ENCODE assay signal across 8 cellular contexts in the genomic region with DNA sequence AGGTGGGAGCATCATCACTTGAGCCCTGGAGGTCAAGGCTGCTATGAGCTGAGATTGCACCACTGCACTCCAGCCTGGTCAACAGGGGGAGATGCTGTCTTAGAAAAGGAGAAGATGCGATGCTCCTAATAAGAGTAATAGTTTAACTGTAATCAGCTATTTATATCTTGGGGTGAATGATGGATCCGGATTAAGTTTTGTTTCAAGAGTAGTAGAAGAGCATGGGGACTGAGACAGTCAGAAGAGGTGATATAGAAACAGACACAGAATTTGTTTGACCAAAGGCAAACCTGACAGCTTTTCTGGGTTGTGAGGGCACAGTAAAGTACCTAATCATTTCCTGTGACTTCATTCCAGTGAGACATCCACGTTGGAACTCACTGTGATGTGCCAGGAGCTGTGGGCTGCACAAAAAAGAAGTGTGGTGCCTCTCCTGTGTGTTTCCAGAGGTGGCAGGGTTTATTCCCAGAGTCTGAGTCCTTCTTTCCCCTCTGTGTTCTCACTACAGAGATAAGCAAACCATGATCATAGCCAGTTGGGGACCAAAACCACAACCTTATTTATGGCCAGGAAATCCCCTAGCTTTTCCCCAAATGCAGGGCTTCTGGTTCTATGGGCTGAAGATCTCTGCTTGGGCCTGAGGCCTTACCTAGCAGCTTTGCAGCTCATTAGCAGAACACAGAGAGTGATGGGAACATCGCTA.
A peak's percentile ranks its signal among the peaks of the same experiment; 100 is the strongest.
DNase-seq lines count a peak whose midpoint lies in the region; ATAC-seq and TF ChIP-seq lines count a peak whose summit lies in the region.

No MANE protein-coding gene starts in this region.

- peak; percentile 9 for TF ChIP-seq CTCF in upper lobe of right lung (IDR thresholded peaks at IDR 0.05)

- no peak overlapping the region for H3K4me3 ChIP-seq in upper lobe of right lung

- H3K4me3 Mint-ChIP-seq in activated naive CD8-positive, alpha-beta T cell treated with anti-CD3 and anti-CD28 coated beads for 36 hours = no peak overlapping the region

- no peaks in the 10 kb centered on the region for H3K27me3 ChIP-seq in upper lobe of right lung

- no peak overlapping the region for H3K27ac ChIP-seq in upper lobe of right lung

- no peaks in the 10 kb centered on the region for H3K9me3 ChIP-seq in upper lobe of right lung

- H3K4me1 ChIP-seq in upper lobe of right lung = peaks cover 2% of the 10 kb centered on the region

- H3K9me3 Mint-ChIP-seq in activated naive CD8-positive, alpha-beta T cell treated with anti-CD3 and anti-CD28 coated beads for 36 hours = no peaks in the 10 kb centered on the region

- no peaks in the 10 kb centered on the region for H3K36me3 ChIP-seq in upper lobe of right lung

- H3K4me1 Mint-ChIP-seq in activated naive CD8-positive, alpha-beta T cell treated with anti-CD3 and anti-CD28 coated beads for 36 hours = peaks cover 28% of the 10 kb centered on the region

- DNase-seq in ELR (ENCODE audit: low read depth) = peak; percentile 71
- no peak for DNase-seq in activated naive CD8-positive, alpha-beta T cell treated with anti-CD3 and anti-CD28 coated beads for 36 hours
- DNase-seq in upper lobe of right lung = no peak
- no peak for DNase-seq in NCI-H226
- no peak for DNase-seq in NCI-H82 treated with DMSO at 0.1 percent for 48 hours (lab: John Stamatoyannopoulos, UW; ENCODE audit: unreplicated experiment)
- no peak for DNase-seq in NCI-H526 (lab: John Stamatoyannopoulos, UW)

- ATAC-seq in GM19395 (IDR thresholded peaks at IDR 0.05; ENCODE audit: unreplicated experiment) (peak; percentile 65), HG03354 (IDR thresholded peaks at IDR 0.05; ENCODE audit: poor library complexity, severe bottlenecking, unreplicated experiment) (peak; percentile 67), upper lobe of right lung (no peak)

- H3K36me3 Mint-ChIP-seq in activated naive CD8-positive, alpha-beta T cell treated with anti-CD3 and anti-CD28 coated beads for 36 hours = peaks cover 11% of the 10 kb centered on the region

- peak overlapping the region; percentile 1 for H3K27ac Mint-ChIP-seq in activated naive CD8-positive, alpha-beta T cell treated with anti-CD3 and anti-CD28 coated beads for 36 hours

- intact Hi-C loops in upper lobe of right lung (cut with DNase I) = loop anchor here (10.0 kb wide), 1 partner anchor 182 kb away; no protein-coding TSS in a partner anchor

- H3K27me3 Mint-ChIP-seq in activated naive CD8-positive, alpha-beta T cell treated with anti-CD3 and anti-CD28 coated beads for 36 hours = no peaks in the 10 kb centered on the region
